Comparison of ENCODE assay signal across 8 cellular contexts in genomic region chr3:185353823-185354614, GRCh38. TPM values are rescaled to one million over a fixed set of nuclear protein-coding genes. Genes with fewer than 3 reads are reported as not detected.
A peak's percentile ranks its signal among the peaks of the same experiment; 100 is the strongest.
DNase-seq lines count a peak whose midpoint lies in the region; ATAC-seq, FAIRE-seq and TF ChIP-seq lines count a peak whose summit lies in the region.

No MANE protein-coding gene starts in this region.

- H3K27me3 ChIP-seq in pancreas (no peaks in the 10 kb centered on the region), uterus (no peaks in the 10 kb centered on the region)

- no peak overlapping the region for H3K4me3 ChIP-seq in fibroblast of villous mesenchyme (ENCODE audit: low read depth, low read length)
- H3K4me3 ChIP-seq in pancreas, result no peak overlapping the region
- no peak overlapping the region for H3K4me3 ChIP-seq in uterus

- 47 to 52% methylated on average over 13 of the region's 13 CpGs for WGBS in pancreas, 2 donors

- FAIRE-seq in G401.6 (lab: Jason Lieb, UNC) (peak; percentile 65), pancreas (lab: Jason Lieb, UNC) (no peak)

- intact Hi-C loops in pancreas (cut with DNase I) (no loop called here), uterus (cut with DNase I; ENCODE audit: low total_unique reads) (no loop called here)

- peak; percentile 80 for TF ChIP-seq CTCF in fibroblast of villous mesenchyme (IDR thresholded peaks at IDR 0.05; ENCODE audit: insufficient read depth, low read depth, low read length)
- peak; percentile 23 to 57 (median 46) for TF ChIP-seq CTCF in pancreas (IDR thresholded peaks at IDR 0.05)
- TF ChIP-seq CTCF in uterus (IDR thresholded peaks at IDR 0.05), result peak in 3 of 4 experiments; percentile 16 to 44 (median 41)

- H3K4me1 ChIP-seq in pancreas (peaks cover 0 to 14% (median 11%) of the 10 kb centered on the region in 3 donors), uterus (no peaks in the 10 kb centered on the region)

- H3K9me3 ChIP-seq in pancreas (no peaks in the 10 kb centered on the region), uterus (no peaks in the 10 kb centered on the region)

- DNase-seq in H4 (ENCODE audit: low spot score) (peak; percentile 80), Kasumi-1 (lab: John Stamatoyannopoulos, UW) (peak; percentile 74 to 85), OCI-M1 (lab: John Stamatoyannopoulos, UW) (peak; percentile 89), fibroblast of villous mesenchyme (ENCODE audit: low read depth) (peak; percentile 57), pancreas (peak; percentile 50 to 73 (median 66)), uterus (peak; percentile 27 to 46)
- DNase-seq in activated T-cell treated with anti-CD3 and anti-CD28 coated beads, Interleukin-2, amount 50 U/mL, for 1 hour, result peak; percentile 55

- H3K27ac ChIP-seq in pancreas (peak overlapping the region in 2 of 4 donors; percentile 12 to 24), uterus (no peak overlapping the region)

- H3K36me3 ChIP-seq in pancreas (no peaks in the 10 kb centered on the region), uterus (no peaks in the 10 kb centered on the region)

- TF ChIP-seq POLR2A in uterus (IDR thresholded peaks at IDR 0.05), result no peak

- ATAC-seq in pancreas, result peak; percentile 91 to 94 (median 93)

RNA-seq across cellular contexts. Expression of gene MAP3K13, which starts 8.9 kb away (rescaled TPM):
- 34.3 and 47.7 TPM in 2 replicates for total RNA-seq in H4 (2014; rRNA removed; shearing (Covaris generic))
- total RNA-seq in fibroblast of villous mesenchyme, result 11.6 and 22.9 TPM in 2 replicates
- total RNA-seq in pancreas, result 10 to 100 TPM; 17.5 to 43.1 (median 24.0) TPM
- polyA plus RNA-seq in pancreas, result 10 to 100 TPM; 17.2 to 22.8 TPM
- 10 to 100 TPM in 3 of 4 donors, 1 to 10 TPM in 1; 8.8 to 47.8 (median 17.2) TPM for total RNA-seq in uterus

Comparison
In these comparisons a context has a peak if more than half of its experiments do, and no peak if none do; other contexts are left out.
1. DNase-seq: peak in every context shown above with its lines; median percentile 89 in OCI-M1; 80 in H4; 80 in Kasumi-1; 66 in pancreas; 57 in fibroblast of villous mesenchyme; 55 in activated T-cell treated with anti-CD3 and anti-CD28 coated beads, Interleukin-2, amount 50 U/mL, for 1 hour; 36 in uterus.